8 cellular contexts compared by ENCODE assay signal in the genomic region with DNA sequence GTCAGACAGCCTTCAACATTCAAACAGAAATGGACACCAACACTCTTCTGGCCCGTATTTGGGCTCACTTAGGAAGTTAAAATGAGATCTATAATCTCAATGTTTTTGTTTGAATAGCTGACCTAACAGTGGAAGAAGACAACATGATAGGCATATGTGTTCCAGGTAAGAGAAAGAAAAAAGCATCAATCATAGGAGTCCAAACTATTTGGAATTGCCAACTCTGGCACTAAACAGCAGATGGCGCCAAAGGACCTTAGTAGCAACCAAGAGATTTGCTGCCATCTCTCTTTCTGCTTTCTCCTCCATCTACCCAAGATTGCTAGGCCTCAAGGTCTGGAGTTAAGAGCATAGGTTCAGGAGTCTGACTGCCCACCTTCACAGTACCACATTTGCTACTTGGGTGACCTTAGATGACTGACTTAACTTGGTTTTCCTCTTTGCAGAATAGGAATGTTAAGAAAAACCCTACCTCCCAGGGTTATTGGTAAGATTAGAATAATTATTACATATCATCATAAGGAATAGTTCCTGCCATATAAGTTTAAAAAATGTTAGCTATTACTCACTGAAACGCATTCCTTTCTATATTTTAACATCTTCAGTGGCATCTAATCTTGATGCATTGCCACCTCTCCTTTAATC. TPM values are rescaled to one million over a fixed set of nuclear protein-coding genes. Genes with fewer than 3 reads are reported as not detected.
DNase-seq lines count a peak whose midpoint lies in the region; ATAC-seq and TF ChIP-seq lines count a peak whose summit lies in the region.

No MANE protein-coding gene starts in this region.

- H4K8ac ChIP-seq in H9 (replicated peaks; ENCODE audit: insufficient read length, low read depth, low read length): no peak overlapping the region

- TF ChIP-seq CTCF in H9 (conservative IDR thresholded peaks at IDR 0.05) (peak; percentile 94), lung (IDR thresholded peaks at IDR 0.05; ENCODE audit: control extremely low read depth, extremely low read depth) (peak; percentile 85)

- peak; percentile 86 for DNase-seq in Ammon's horn (ENCODE audit: low spot score)
- peak; percentile 76 for DNase-seq in H9
- DNase-seq in NCI-H524 treated with DMSO at 0.1 percent for 48 hours (lab: John Stamatoyannopoulos, UW): peak; percentile 12
- DNase-seq in activated CD4-positive, alpha-beta T cell treated with anti-CD3 and anti-CD28 coated beads, Interleukin-2, amount 50 U/mL, for 24 hours (ENCODE audit: low read depth in 1 of 2, low spot score in 1 of 2): peak; percentile 34 to 72
- DNase-seq in dermis microvascular lymphatic vessel endothelial cell (ENCODE audit: low read depth in 2 of 2): peak; percentile 66 to 80
- DNase-seq in lung (ENCODE audit: low spot score): peak; percentile 71
- peak; percentile 10 for DNase-seq in stimulated activated CD8-positive, alpha-beta memory T cell treated with anti-CD3 and anti-CD28 coated beads, Interleukin-12 subunit alpha, Interleukin-12 subunit beta, amount 100 ng/mL, for 24 hours (ENCODE audit: extremely low read depth)

- no peak overlapping the region for H3K4me3 ChIP-seq in lung

- H3K27ac ChIP-seq in H9 (ENCODE audit: insufficient read length, low read depth, low read length) (no peak overlapping the region), lung (ENCODE audit: low read depth in 1 of 2, low read length in 1 of 2) (no peak overlapping the region)

- no peak overlapping the region for H3K27ac Mint-ChIP-seq in H9

- H2BK5ac ChIP-seq in H9 (ENCODE audit: insufficient read length, low read length): no peak overlapping the region

- no peak overlapping the region for H2BK120ac ChIP-seq in H9 (ENCODE audit: low read depth, low read length, poor library complexity, severe bottlenecking)

- H3K23ac ChIP-seq in H9 (ENCODE audit: insufficient read length, low read depth, low read length): no peak overlapping the region

- no peak overlapping the region for H2BK20ac ChIP-seq in H9 (ENCODE audit: low read depth, low read length, poor library complexity, severe bottlenecking)

- H3K23me2 ChIP-seq in H9 (ENCODE audit: insufficient read length, low read depth, low read length, poor library complexity, severe bottlenecking): no peaks in the 10 kb centered on the region

- H2BK12ac ChIP-seq in H9 (ENCODE audit: insufficient read length, low read depth, low read length): no peak overlapping the region

- H3K36me3 ChIP-seq in lung (ENCODE audit: control insufficient read depth in 2 of 2, insufficient read depth in 2 of 2, low read length in 2 of 2): no peaks in the 10 kb centered on the region

- no peaks in the 10 kb centered on the region for H3K79me1 ChIP-seq in H9 (ENCODE audit: insufficient read depth, low read depth, low read length, poor library complexity, severe bottlenecking)

- H3K9me3 Mint-ChIP-seq in H9: peaks cover 9 to 11% of the 10 kb centered on the region in 2 experiments; a peak in 4 of 5 replicates

- ATAC-seq in lung (ENCODE audit: insufficient read depth, low FRiP score): peak; percentile 85
- ATAC-seq in HG03025 (IDR thresholded peaks at IDR 0.05; ENCODE audit: low FRiP score, unreplicated experiment): no peak

- H2AK5ac ChIP-seq in H9 (ENCODE audit: insufficient read length, low read length): no peak overlapping the region

- H3K27me3 ChIP-seq in H9 (ENCODE audit: insufficient read depth, low read length) (no peaks in the 10 kb centered on the region), lung (ENCODE audit: control insufficient read depth, insufficient read depth) (no peaks in the 10 kb centered on the region)

- H3K4me3 Mint-ChIP-seq in H9: no peak overlapping the region

- peaks cover 3 to 18% (median 5%) of the 10 kb centered on the region in 3 experiments for H3K36me3 Mint-ChIP-seq in H9 (ENCODE audit: insufficient read depth in 1 of 3, low read depth in 3 of 3)

- no peak overlapping the region for H4K5ac ChIP-seq in H9 (ENCODE audit: insufficient read length, low read depth, low read length)

- no peak overlapping the region for H3K4ac ChIP-seq in H9 (ENCODE audit: low read depth, low read length)

- 0 out of 2 replicates have a peak, but pooled peaks cover 2% of the 10 kb centered on the region for H3K27me3 Mint-ChIP-seq in H9 (ENCODE audit: low read depth)

- no peak overlapping the region for H3K56ac ChIP-seq in H9 (ENCODE audit: insufficient read length, low read depth, low read length)

- no peak overlapping the region for H3T11ph ChIP-seq in H9 (ENCODE audit: low read length)

- H3K4me1 Mint-ChIP-seq in H9: peaks cover 11 to 23% of the 10 kb centered on the region in 2 experiments

- no CpG with 5 or more reads among the region's 3 CpGs for WGBS in H9 (ENCODE audit: extremely low coverage, insufficient read length, low lambda C conversion rate)
- 14 to 23% methylated on average over 3 of the region's 3 CpGs for WGBS in lung, 2 donors

- H3K14ac ChIP-seq in H9 (ENCODE audit: insufficient read depth, low read length): no peak overlapping the region

- H3K18ac ChIP-seq in H9 (ENCODE audit: insufficient read length, low read depth, low read length): no peak overlapping the region

- H3K9ac ChIP-seq in H9 (ENCODE audit: extremely low read depth, insufficient read length, low read length): no peak overlapping the region

- H4K91ac ChIP-seq in H9 (ENCODE audit: insufficient read length, low read depth, low read length): no peak overlapping the region

- no peak overlapping the region for H2BK15ac ChIP-seq in H9 (ENCODE audit: low read depth, low read length)

- no peak overlapping the region for H2AFZ ChIP-seq in H9 (ENCODE audit: low read length)

- no peaks in the 10 kb centered on the region for H4K20me1 ChIP-seq in H9 (ENCODE audit: control insufficient read depth, insufficient read depth, insufficient read length)

- H3K4me2 ChIP-seq in H9 (ENCODE audit: insufficient read depth, insufficient read length, low read length): no peak overlapping the region

- H3K9me3 ChIP-seq in H9 (ENCODE audit: control insufficient read depth, low read depth, low read length) (no peaks in the 10 kb centered on the region), lung (ENCODE audit: control insufficient read depth in 2 of 2, insufficient read depth in 1 of 2, low read length in 1 of 2) (no peaks in the 10 kb centered on the region)

- H3K79me2 ChIP-seq in H9 (ENCODE audit: insufficient read depth, low read length): no peaks in the 10 kb centered on the region

- H3K4me1 ChIP-seq in H9 (ENCODE audit: insufficient read depth, low read length) (no peaks in the 10 kb centered on the region), lung (ENCODE audit: control insufficient read depth in 2 of 2, insufficient read depth in 2 of 2, low read length in 2 of 2) (no peaks in the 10 kb centered on the region)

RNA-seq across cellular contexts. Expression of a gene that starts 30.2 kb away (rescaled TPM):
- 38.1 and 40.5 TPM in 2 replicates for total RNA-seq in H9 (2021)
- total RNA-seq in dermis microvascular lymphatic vessel endothelial cell: 31.6 and 33.0 TPM in 2 replicates
- total RNA-seq in lung: 10 to 100 TPM; 52.1 to 59.8 TPM
- 10 to 100 TPM; 19.8 to 34.8 TPM for polyA plus RNA-seq in lung

Comparison
In these comparisons a context has a peak if more than half of its experiments do, and no peak if none do; other contexts are left out.
1. DNase-seq: peak in every context shown above with its lines; median percentile 86 in Ammon's horn; 76 in H9; 73 in dermis microvascular lymphatic vessel endothelial cell; 71 in lung; 53 in activated CD4-positive, alpha-beta T cell treated with anti-CD3 and anti-CD28 coated beads, Interleukin-2, amount 50 U/mL, for 24 hours; 12 in NCI-H524 treated with DMSO at 0.1 percent for 48 hours; 10 in stimulated activated CD8-positive, alpha-beta memory T cell treated with anti-CD3 and anti-CD28 coated beads, Interleukin-12 subunit alpha, Interleukin-12 subunit beta, amount 100 ng/mL, for 24 hours.